Comparison of ENCODE assay signal across 21 cellular contexts in genomic region chr2:9250091-9250490, GRCh38. TPM values are rescaled to one million over a fixed set of nuclear protein-coding genes. Genes with fewer than 3 reads are reported as not detected.
A peak's percentile ranks its signal among the peaks of the same experiment; 100 is the strongest.
DNase-seq lines count a peak whose midpoint lies in the region; ATAC-seq, FAIRE-seq and TF ChIP-seq lines count a peak whose summit lies in the region.
"Had no signal": no experiment of that assay in that cellular context is flagged by ENCODE, and none has a peak within 500 bp of the region (broad histone marks: within the 10 kb centered on the region; RNA-seq: fewer than 3 reads in every experiment).

No MANE protein-coding gene starts in this region.

- no peak for ATAC-seq in heart right ventricle
- no peak for ATAC-seq in Right ventricle myocardium superior (ENCODE audit: poor library complexity)
- no peak for ATAC-seq in thoracic aorta (ENCODE audit: insufficient number of reproducible peaks, low FRiP score, low read depth)
- no peak for ATAC-seq in GM21528 (IDR thresholded peaks at IDR 0.05; ENCODE audit: low FRiP score, unreplicated experiment)
- no peak for ATAC-seq in T-helper 17 cell
- ATAC-seq: stimulated activated effector memory CD8-positive, alpha-beta T cell treated with anti-CD3 and anti-CD28 coated beads, Interleukin-12 subunit alpha, Interleukin-12 subunit beta, amount 100 ng/mL, for 72 hours had no signal

- H3K9me3 ChIP-seq in heart right ventricle (no peaks in the 10 kb centered on the region), astrocyte (ENCODE audit: insufficient read depth, low read depth, low read length) (no peaks in the 10 kb centered on the region), thoracic aorta (no peaks in the 10 kb centered on the region), T-helper 17 cell (ENCODE audit: control insufficient read depth, low read length, poor library complexity, severe bottlenecking) (no peaks in the 10 kb centered on the region)

- no peaks in the 10 kb centered on the region for H3K9me3 Mint-ChIP-seq in astrocyte (ENCODE audit: unreplicated experiment)
- peaks cover 17% of the 10 kb centered on the region for H3K9me3 Mint-ChIP-seq in glutamatergic neuron (ENCODE audit: unreplicated experiment)
- H3K9me3 Mint-ChIP-seq: activated naive CD4-positive, alpha-beta T cell treated with anti-CD3 and anti-CD28 coated beads for 36 hours; CD4-positive, alpha-beta T cell; stimulated activated effector memory CD8-positive, alpha-beta T cell treated with anti-CD3 and anti-CD28 coated beads, Interleukin-12 subunit alpha, Interleukin-12 subunit beta, amount 100 ng/mL, for 72 hours had no signal

- H3K36me3 ChIP-seq in heart right ventricle: no peaks in the 10 kb centered on the region
- no peaks in the 10 kb centered on the region for H3K36me3 ChIP-seq in astrocyte (ENCODE audit: insufficient read depth, low read length)
- no peaks in the 10 kb centered on the region for H3K36me3 ChIP-seq in thoracic aorta

- intact Hi-C loops in heart right ventricle (cut with DNase I) (no loop called here), Right ventricle myocardium superior (cut with DNase I) (no loop called here)

- H3K9ac ChIP-seq in astrocyte (ENCODE audit: low read length): no peak overlapping the region

- no peak for FAIRE-seq in astrocyte (lab: Jason Lieb, UNC)
- FAIRE-seq: K562 had no signal

- 86% methylated on average over 4 of the region's 4 CpGs for WGBS in heart right ventricle, 2 donors

- no peak for TF ChIP-seq CTCF in heart right ventricle (IDR thresholded peaks at IDR 0.05)
- TF ChIP-seq CTCF in astrocyte (IDR thresholded peaks at IDR 0.05; ENCODE audit: insufficient read depth, low read depth, low read length): no peak
- no peak for TF ChIP-seq CTCF in glutamatergic neuron (IDR thresholded peaks at IDR 0.05; ENCODE audit: partially characterized antibody, unreplicated experiment)
- TF ChIP-seq CTCF in thoracic aorta (IDR thresholded peaks at IDR 0.05): no peak

- H3K4me3 Mint-ChIP-seq in astrocyte (ENCODE audit: unreplicated experiment) (no peak overlapping the region), glutamatergic neuron (ENCODE audit: unreplicated experiment) (no peak overlapping the region), T-helper 17 cell (no peak overlapping the region)
- H3K4me3 Mint-ChIP-seq: activated naive CD4-positive, alpha-beta T cell treated with anti-CD3 and anti-CD28 coated beads for 36 hours; CD4-positive, alpha-beta T cell; stimulated activated effector memory CD8-positive, alpha-beta T cell treated with anti-CD3 and anti-CD28 coated beads, Interleukin-12 subunit alpha, Interleukin-12 subunit beta, amount 100 ng/mL, for 72 hours had no signal

- H3K27me3 ChIP-seq in heart right ventricle (no peaks in the 10 kb centered on the region), astrocyte (ENCODE audit: insufficient read depth, low read length) (no peaks in the 10 kb centered on the region), thoracic aorta (replicated peaks; ENCODE audit: insufficient read depth) (no peaks in the 10 kb centered on the region)

- peaks cover 25% of the 10 kb centered on the region for H4K20me1 ChIP-seq in astrocyte (ENCODE audit: insufficient read depth, low read length)

- H3K4me1 Mint-ChIP-seq in astrocyte (ENCODE audit: low read depth, unreplicated experiment): peaks cover 59% of the 10 kb centered on the region
- peaks cover 61% of the 10 kb centered on the region for H3K4me1 Mint-ChIP-seq in glutamatergic neuron (ENCODE audit: low read depth, unreplicated experiment)
- no peaks in the 10 kb centered on the region for H3K4me1 Mint-ChIP-seq in T-helper 17 cell

- H3K36me3 Mint-ChIP-seq in astrocyte (ENCODE audit: low read depth, unreplicated experiment): peaks cover 8% of the 10 kb centered on the region
- no peaks in the 10 kb centered on the region for H3K36me3 Mint-ChIP-seq in glutamatergic neuron (ENCODE audit: unreplicated experiment)
- H3K36me3 Mint-ChIP-seq in T-helper 17 cell (ENCODE audit: low read depth): no peaks in the 10 kb centered on the region
- H3K36me3 Mint-ChIP-seq: stimulated activated effector memory CD8-positive, alpha-beta T cell treated with anti-CD3 and anti-CD28 coated beads, Interleukin-12 subunit alpha, Interleukin-12 subunit beta, amount 100 ng/mL, for 72 hours had no signal

- H3K27ac ChIP-seq in heart right ventricle (peak overlapping the region in 7 of 10 donors; percentile 8 to 81 (median 56)), astrocyte (ENCODE audit: low read depth, low read length) (no peak overlapping the region), thoracic aorta (peak overlapping the region; percentile 29 to 80)
- H3K27ac ChIP-seq: HL-60 had no signal

- H2AFZ ChIP-seq in astrocyte (ENCODE audit: low read depth, low read length): no peak overlapping the region

- H3K27me3 Mint-ChIP-seq in astrocyte (ENCODE audit: low read depth, unreplicated experiment) (no peaks in the 10 kb centered on the region), glutamatergic neuron (ENCODE audit: unreplicated experiment) (peaks cover 14% of the 10 kb centered on the region), T-helper 17 cell (peaks cover 59% of the 10 kb centered on the region)

- peak overlapping the region; percentile 54 for H3K4me2 ChIP-seq in astrocyte (ENCODE audit: low read length)

- H3K4me1 ChIP-seq in heart right ventricle: peaks cover 15 to 79% (median 56%) of the 10 kb centered on the region in 9 donors
- peaks cover 60% of the 10 kb centered on the region for H3K4me1 ChIP-seq in astrocyte (ENCODE audit: insufficient read depth, low read length)
- peaks cover 40 to 72% of the 10 kb centered on the region in 2 donors for H3K4me1 ChIP-seq in thoracic aorta (ENCODE audit: control insufficient read depth in 1 of 2, low read depth in 2 of 2)

- H3K27ac Mint-ChIP-seq in astrocyte (ENCODE audit: unreplicated experiment) (no peak overlapping the region), glutamatergic neuron (ENCODE audit: unreplicated experiment) (peak overlapping the region; percentile 30), T-helper 17 cell (no peak overlapping the region)
- H3K27ac Mint-ChIP-seq: activated naive CD4-positive, alpha-beta T cell treated with anti-CD3 and anti-CD28 coated beads for 36 hours; CD4-positive, alpha-beta T cell had no signal

- no peak overlapping the region for H3K4me3 ChIP-seq in heart right ventricle
- H3K4me3 ChIP-seq in astrocyte (ENCODE audit: insufficient read depth, low read depth, low read length): no peak overlapping the region
- no peak overlapping the region for H3K4me3 ChIP-seq in thoracic aorta
- H3K4me3 ChIP-seq: K562 had no signal

- H3K79me2 ChIP-seq in astrocyte (ENCODE audit: insufficient read depth, low read length): peaks cover 92% of the 10 kb centered on the region

- DNase-seq in heart right ventricle: no peak
- DNase-seq in Right ventricle myocardium superior: no peak
- no peak for DNase-seq in astrocyte (ENCODE audit: low read depth)
- no peak for DNase-seq in glutamatergic neuron
- no peak for DNase-seq in thoracic aorta (ENCODE audit: low spot score)
- no peak for DNase-seq in T-helper 17 cell
- DNase-seq in OCI-M1 (lab: John Stamatoyannopoulos, UW): no peak
- DNase-seq: 8988T; activated CD4-positive, alpha-beta T cell treated with anti-CD3 and anti-CD28 coated beads for 1 hour; activated CD8-positive, alpha-beta memory T cell treated with anti-CD3 and anti-CD28 coated beads, Interleukin-2, amount 50 U/mL, for 4 hours; activated naive CD4-positive, alpha-beta T cell treated with anti-CD3 and anti-CD28 coated beads for 36 hours; CD4-positive, alpha-beta T cell; DMS79; left cardiac atrium; NCI-H1048; NCI-H526 treated with DMSO at 0.1 percent for 48 hours; T-helper 2 cell had no signal

RNA-seq across cellular contexts. Expression of gene ASAP2, which starts 43.5 kb away (rescaled TPM):
- total RNA-seq in heart right ventricle: 10 to 100 TPM in 9 of 10 donors, 1 to 10 TPM in 1; 9.9 to 16.2 (median 11.8) TPM
- 10 to 100 TPM in 1 of 2 donors, 1 to 10 TPM in 1; 5.4 to 17.3 TPM for polyA plus RNA-seq in heart right ventricle
- 10.7 TPM for total RNA-seq in Right ventricle myocardium superior
- total RNA-seq in astrocyte: 47.2 and 62.6 TPM in 2 replicates
- total RNA-seq in glutamatergic neuron (ENCODE audit: unreplicated experiment): 49.6 TPM
- 100 to 1,000 TPM in 1 of 2 donors, 10 to 100 TPM in 1; 58.1 to 102 TPM for total RNA-seq in thoracic aorta
- total RNA-seq in T-helper 17 cell: 10 to 100 TPM in 1 of 2 donors, under 1 TPM in 1; 0.75 to 14.8 TPM
